ENCODE assay signal across 24 cellular contexts in genomic region chr22:49634006-49634772, GRCh38.
"Had no signal": no experiment of that assay in that cellular context is flagged by ENCODE, and none has a peak within 500 bp of the region (broad histone marks: within the 10 kb centered on the region; RNA-seq: fewer than 3 reads in every experiment).

No MANE protein-coding gene starts in this region.

- DNase-seq: colonic mucosa; dermis blood vessel endothelial cell; esophagus squamous epithelium; foreskin fibroblast; glutamatergic neuron; kidney glomerular epithelial cell; mesenchymal stem cell; midbrain; nephron progenitor cell; retina; sigmoid colon; stimulated activated CD4-positive, alpha-beta T cell treated with anti-CD3 and anti-CD28 coated beads, Interleukin-2, amount 100 ng/mL, for 24 hours; stimulated activated CD4-positive, alpha-beta T cell treated with anti-CD3 and anti-CD28 coated beads, Interleukin-4, amount 100 ng/mL, for 4 hours; stimulated activated naive CD4-positive, alpha-beta T cell; stomach; substantia nigra; trophoblast cell had no signal

- ATAC-seq: gastroesophageal sphincter, left lobe of liver, psoas muscle had no signal

- H3K27me3 ChIP-seq: colonic mucosa, neutrophil had no signal

- H3K9me3 ChIP-seq: colonic mucosa, esophagus squamous epithelium, gastroesophageal sphincter, neutrophil, psoas muscle, sigmoid colon, stomach had no signal

- H3K4me3 ChIP-seq: colonic mucosa, esophagus squamous epithelium, gastroesophageal sphincter, hepatocyte, lung, psoas muscle, sigmoid colon, skin epidermis, stomach had no signal

- H3K79me2 ChIP-seq: hepatocyte had no signal

- H3K27ac ChIP-seq: colonic mucosa, esophagus squamous epithelium, gastroesophageal sphincter, hepatocyte, neutrophil, psoas muscle, sigmoid colon, skin epidermis, stomach had no signal

- H3K4me2 ChIP-seq: hepatocyte had no signal

- H2AFZ ChIP-seq: hepatocyte had no signal

- H3K36me3 ChIP-seq: colonic mucosa, esophagus squamous epithelium, gastroesophageal sphincter, sigmoid colon, stomach had no signal
